In genomic region chr1:156608036-156608674, GRCh38 we compare ENCODE assay signal across 8 cellular contexts. TPM values are rescaled to one million over a fixed set of nuclear protein-coding genes. Genes with fewer than 3 reads are reported as not detected.
DNase-seq lines count a peak whose midpoint lies in the region; ATAC-seq and TF ChIP-seq lines count a peak whose summit lies in the region.

No MANE protein-coding gene starts in this region.

- peak; percentile 81 for TF ChIP-seq CTCF in retinal pigment epithelial cell (conservative IDR thresholded peaks at IDR 0.05; ENCODE audit: low read depth, low read length)

- ATAC-seq in GM21529 (IDR thresholded peaks at IDR 0.05; ENCODE audit: unreplicated experiment): peak; percentile 75
- ATAC-seq in left cardiac atrium: peak; percentile 95 to 96
- ATAC-seq in GM18520 (IDR thresholded peaks at IDR 0.05; ENCODE audit: unreplicated experiment): no peak

- intact Hi-C loops in left cardiac atrium (cut with DNase I): loop anchor here (5.0 to 10.0 kb wide), 3 partner anchors 123 to 223 kb away; no protein-coding TSS in a partner anchor

- peak; percentile 67 for DNase-seq in COLO668 (lab: John Stamatoyannopoulos, UW; ENCODE audit: unreplicated experiment)
- peak; percentile 61 for DNase-seq in NCI-H128 (lab: John Stamatoyannopoulos, UW; ENCODE audit: unreplicated experiment)
- peak; percentile 87 for DNase-seq in SKM-1 (lab: John Stamatoyannopoulos, UW; ENCODE audit: unreplicated experiment)
- DNase-seq in amniotic stem cell (lab: John Stamatoyannopoulos, UW): peak; percentile 59
- DNase-seq in left cardiac atrium: no peak
- no peak for DNase-seq in retinal pigment epithelial cell (ENCODE audit: low read depth)

- no peak overlapping the region for H3K4me3 ChIP-seq in retinal pigment epithelial cell (ENCODE audit: low read length)

RNA-seq across cellular contexts. Expression of gene GPATCH4, which starts 6.9 kb away (rescaled TPM):
- total RNA-seq in left cardiac atrium: 10 to 100 TPM; 14.6 to 27.0 TPM

RNA-seq across cellular contexts. Expression of gene HAPLN2, which starts 11.1 kb away (rescaled TPM):
- total RNA-seq in left cardiac atrium: 1 to 10 TPM; 1.3 to 1.9 TPM

RNA-seq across cellular contexts. Expression of gene NAXE, which starts 16.6 kb away (rescaled TPM):
- total RNA-seq in left cardiac atrium: 10 to 100 TPM; 91.6 to 95.0 TPM

RNA-seq across cellular contexts. Expression of gene TTC24, which starts 28.6 kb away (rescaled TPM):
- total RNA-seq in left cardiac atrium: not detected

RNA-seq across cellular contexts. Expression of gene BCAN, which starts 33.8 kb away (rescaled TPM):
- under 1 TPM; 0.29 to 0.47 TPM for total RNA-seq in left cardiac atrium

Comparison
In these comparisons a context has a peak if more than half of its experiments do, and no peak if none do; other contexts are left out.
1. DNase-seq: peak in COLO668 (single experiment), NCI-H128 (single experiment), SKM-1 (single experiment) and amniotic stem cell (single experiment); none in left cardiac atrium (single experiment) and retinal pigment epithelial cell (single experiment).